ENCODE assay signal across 8 cellular contexts in the genomic region with DNA sequence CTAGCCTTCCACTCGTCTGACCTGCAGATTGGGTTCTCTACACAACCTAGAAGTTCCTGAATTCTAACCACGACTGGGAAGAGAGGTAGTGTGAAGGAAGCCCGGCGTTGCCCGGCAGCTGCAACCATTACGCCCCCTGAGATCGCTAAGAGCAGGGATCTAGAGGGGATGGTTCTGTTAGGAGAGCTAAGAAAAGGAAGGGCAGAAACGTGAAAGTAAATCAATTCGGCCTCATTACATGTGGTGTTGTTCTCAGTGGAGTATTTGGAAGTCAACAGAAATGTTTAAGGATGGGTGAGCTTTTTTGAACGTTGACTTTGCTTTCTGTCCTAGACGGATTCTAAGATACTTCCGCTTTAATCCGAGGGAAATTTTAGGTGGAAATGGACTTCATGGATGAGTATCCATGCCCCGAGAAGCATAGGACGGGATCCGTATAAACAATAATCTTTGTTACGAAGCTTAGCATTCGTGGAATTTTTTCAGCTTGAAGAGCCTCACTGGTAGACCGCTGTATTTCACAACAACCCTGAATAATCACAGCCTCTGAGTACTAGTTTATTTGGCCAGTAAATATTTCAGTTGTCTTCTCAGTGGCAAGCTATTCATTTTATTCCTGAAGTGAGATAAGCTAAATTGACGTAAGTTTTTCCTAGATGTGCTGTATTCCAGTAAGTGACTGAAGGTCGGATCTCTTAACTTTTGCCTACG. TPM values are rescaled to one million over a fixed set of nuclear protein-coding genes. Genes with fewer than 3 reads are reported as not detected.
DNase-seq lines count a peak whose midpoint lies in the region; ATAC-seq and TF ChIP-seq lines count a peak whose summit lies in the region.

No MANE protein-coding gene starts in this region.

- no peaks in the 10 kb centered on the region; the same call in 1 of the 2 replicates for H3K27me3 ChIP-seq in MG63
- no peaks in the 10 kb centered on the region for H3K27me3 ChIP-seq in breast epithelium
- H3K27me3 ChIP-seq in thoracic aorta (replicated peaks; ENCODE audit: insufficient read depth): no peaks in the 10 kb centered on the region

- no peak for TF ChIP-seq POLR2A in breast epithelium (IDR thresholded peaks at IDR 0.05)

- H3K9me3 ChIP-seq in MG63 (no peaks in the 10 kb centered on the region), breast epithelium (no peaks in the 10 kb centered on the region), thoracic aorta (no peaks in the 10 kb centered on the region)

- intact Hi-C loops in breast epithelium (cut with DNase I; ENCODE audit: low total_unique reads): no loop called here
- intact Hi-C loops in left colon (cut with DNase I, micrococcal nuclease): loop anchor here in 1 of 2 donors (10.0 kb wide), 1 partner anchor 83 kb away; no protein-coding TSS in a partner anchor

- DNase-seq in NOMO-1 (lab: John Stamatoyannopoulos, UW; ENCODE audit: unreplicated experiment in 2 of 2): peak; percentile 47 to 61
- DNase-seq in NOMO-1 treated with dmso at 0.1 percent for 144 hours (lab: John Stamatoyannopoulos, UW; ENCODE audit: unreplicated experiment): no peak
- DNase-seq in MG63: no peak
- DNase-seq in breast epithelium (ENCODE audit: low spot score in 2 of 2): no peak
- DNase-seq in left colon: no peak
- no peak for DNase-seq in thoracic aorta (ENCODE audit: low spot score)
- no peak for DNase-seq in globus pallidus (ENCODE audit: low spot score)
- no peak for DNase-seq in NCI-H446 treated with DMSO at 0.1 percent for 48 hours (lab: John Stamatoyannopoulos, UW)

- TF ChIP-seq CTCF in breast epithelium (IDR thresholded peaks at IDR 0.05): no peak
- TF ChIP-seq CTCF in thoracic aorta (IDR thresholded peaks at IDR 0.05): no peak

- H3K4me3 ChIP-seq in MG63 (peak overlapping the region; percentile 92), breast epithelium (peak overlapping the region; percentile 81 to 98 (median 86)), thoracic aorta (peak overlapping the region; percentile 94)

- H3K36me3 ChIP-seq in MG63 (peaks cover 32% of the 10 kb centered on the region), breast epithelium (no peaks in the 10 kb centered on the region), thoracic aorta (peaks cover 6% of the 10 kb centered on the region)

- ATAC-seq in left colon (peak; percentile 14), thoracic aorta (ENCODE audit: insufficient number of reproducible peaks, low FRiP score, low read depth) (no peak)

- H3K4me1 ChIP-seq in breast epithelium (peaks cover 7 to 11% of the 10 kb centered on the region in 2 donors), thoracic aorta (ENCODE audit: control insufficient read depth in 1 of 2, low read depth in 2 of 2) (peaks cover 15 to 29% of the 10 kb centered on the region in 2 donors)

- peak overlapping the region; percentile 83 to 87 for H3K27ac ChIP-seq in breast epithelium
- H3K27ac ChIP-seq in thoracic aorta: peak overlapping the region; percentile 80 to 91

RNA-seq across cellular contexts. Expression of gene ATP5MG, which starts 0.6 kb away (rescaled TPM):
- 113 and 709 TPM in 2 replicates for total RNA-seq in MG63 (2014; rRNA removed; shearing (Covaris generic); ENCODE audit: low replicate concordance)
- total RNA-seq in breast epithelium: 10 to 100 TPM; 45.1 to 66.4 (median 56.0) TPM
- total RNA-seq in left colon: 100 to 1,000 TPM; 233 to 328 TPM
- 10 to 100 TPM; 21.1 to 45.2 TPM for total RNA-seq in thoracic aorta

RNA-seq across cellular contexts. Expression of gene KMT2A, which starts 34.3 kb away (rescaled TPM):
- total RNA-seq in MG63 (2014; rRNA removed; shearing (Covaris generic); ENCODE audit: low replicate concordance): 6.5 and 11.9 TPM in 2 replicates
- total RNA-seq in breast epithelium (10 to 100 TPM; 67.4 to 100.0 (median 79.6) TPM), left colon (10 to 100 TPM; 41.9 to 45.2 TPM), thoracic aorta (100 to 1,000 TPM in 1 of 2 donors, 10 to 100 TPM in 1; 88.1 to 105 TPM)

RNA-seq across cellular contexts. Expression of gene UBE4A, which starts 42.6 kb away (rescaled TPM):
- total RNA-seq in MG63 (2014; rRNA removed; shearing (Covaris generic); ENCODE audit: low replicate concordance): 30.3 and 40.1 TPM in 2 replicates
- 10 to 100 TPM; 39.0 to 51.5 (median 51.5) TPM for total RNA-seq in breast epithelium
- 10 to 100 TPM; 40.3 to 45.6 TPM for total RNA-seq in left colon
- 10 to 100 TPM; 37.1 to 49.0 TPM for total RNA-seq in thoracic aorta

RNA-seq across cellular contexts. Expression of gene CD3G, which starts 57.9 kb away (rescaled TPM):
- not detected in 2 replicates for total RNA-seq in MG63 (2014; rRNA removed; shearing (Covaris generic); ENCODE audit: low replicate concordance)
- total RNA-seq in breast epithelium (100 to 1,000 TPM in 1 of 3 donors, 1 to 10 TPM in 1, under 1 TPM in 1; 0.80 to 122 (median 1.2) TPM), left colon (1 to 10 TPM; 1.6 to 1.9 TPM), thoracic aorta (1 to 10 TPM in 1 of 2 donors, under 1 TPM in 1; 0.27 to 1.1 TPM)

RNA-seq across cellular contexts. Expression of gene CD3D, which starts 59.5 kb away (rescaled TPM):
- total RNA-seq in MG63 (2014; rRNA removed; shearing (Covaris generic); ENCODE audit: low replicate concordance): not detected in 2 replicates
- total RNA-seq in breast epithelium (1 to 10 TPM; 2.6 to 4.8 (median 3.5) TPM), left colon (1 to 10 TPM; 4.3 to 8.0 TPM), thoracic aorta (1 to 10 TPM; 1.6 to 5.8 TPM)

Comparison
In these comparisons a context has a peak if more than half of its experiments do, and no peak if none do; other contexts are left out.
1. DNase-seq: peak in NOMO-1 (2 of 2); none in NOMO-1 treated with dmso at 0.1 percent for 144 hours (single experiment), MG63 (single experiment), breast epithelium (0 of 2), left colon (0 of 2), thoracic aorta (single experiment), globus pallidus (single experiment) and NCI-H446 treated with DMSO at 0.1 percent for 48 hours (single experiment).
2. Peak in every context shown above with its lines, with median percentiles within 50 percentile points of each other: H3K4me3 ChIP-seq.